ENCODE assay signal across 12 cellular contexts in the genomic region with DNA sequence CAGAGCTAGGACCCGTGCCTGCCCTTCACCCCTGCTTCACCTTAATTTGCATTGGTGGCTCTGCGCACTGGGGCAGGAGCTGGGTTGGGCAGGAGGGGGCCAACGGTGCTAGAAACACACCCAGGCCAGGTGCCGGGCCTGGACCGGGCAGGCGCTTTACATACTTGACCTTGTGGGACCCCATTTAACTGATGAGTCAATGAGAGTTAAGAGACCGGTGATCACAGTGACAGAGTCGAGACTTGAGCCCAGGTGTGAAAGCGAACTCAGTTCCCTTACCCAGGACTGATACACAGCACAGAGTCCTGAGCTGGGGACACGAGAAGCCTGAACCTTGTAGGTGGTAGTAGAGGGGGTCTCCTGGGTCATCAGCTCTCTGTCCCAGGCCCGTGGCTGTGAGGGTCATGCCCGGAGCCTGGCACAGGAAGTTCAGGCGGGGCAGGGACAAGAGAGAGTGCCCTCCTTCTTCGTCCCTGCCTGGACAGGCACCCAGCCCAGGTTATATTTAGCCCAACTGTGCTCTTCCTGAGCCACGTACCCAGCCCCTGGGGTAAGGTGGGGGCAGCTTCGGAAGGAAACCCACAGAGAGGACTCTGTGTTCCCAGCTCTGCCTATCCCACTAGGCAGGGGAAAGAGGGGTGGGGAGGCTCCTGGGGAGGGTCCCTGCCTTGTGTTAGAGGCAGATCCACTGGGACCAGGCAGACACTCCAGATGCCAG. TPM values are rescaled to one million over a fixed set of nuclear protein-coding genes. Genes with fewer than 3 reads are reported as not detected.
DNase-seq lines count a peak whose midpoint lies in the region; ATAC-seq and TF ChIP-seq lines count a peak whose summit lies in the region.
"Had no signal": no experiment of that assay in that cellular context is flagged by ENCODE, and none has a peak within 500 bp of the region (broad histone marks: within the 10 kb centered on the region; RNA-seq: fewer than 3 reads in every experiment).

No MANE protein-coding gene starts in this region.

- H3K27me3 ChIP-seq in H9 (ENCODE audit: insufficient read depth, low read length) (no peaks in the 10 kb centered on the region), esophagus muscularis mucosa (no peaks in the 10 kb centered on the region), prostate gland (replicated peaks; ENCODE audit: insufficient read depth) (no peaks in the 10 kb centered on the region)

- no CpG with 5 or more reads among the region's 16 CpGs for WGBS in H9 (ENCODE audit: extremely low coverage, insufficient read length, low lambda C conversion rate)
- 48% methylated on average over 13 of the region's 16 CpGs for WGBS in esophagus muscularis mucosa
- 39% methylated on average over 16 of the region's 16 CpGs for WGBS in prostate gland

- H4K91ac ChIP-seq in H9 (ENCODE audit: insufficient read length, low read depth, low read length) = no peak overlapping the region

- TF ChIP-seq POLR2A in esophagus muscularis mucosa (IDR thresholded peaks at IDR 0.05; ENCODE audit: low read depth) (no peak), prostate gland (IDR thresholded peaks at IDR 0.05) (peak; percentile 8)

- H2BK20ac ChIP-seq in H9 (ENCODE audit: low read depth, low read length, poor library complexity, severe bottlenecking) = no peak overlapping the region

- H3K4me3 ChIP-seq in esophagus muscularis mucosa = no peak overlapping the region
- no peak overlapping the region for H3K4me3 ChIP-seq in prostate gland
- H3K4me3 ChIP-seq: HAP-1, PC-9 had no signal

- no peak overlapping the region for H3T11ph ChIP-seq in H9 (ENCODE audit: low read length)

- no peaks in the 10 kb centered on the region for H3K9me3 ChIP-seq in H9 (ENCODE audit: control insufficient read depth, low read depth, low read length)
- no peaks in the 10 kb centered on the region for H3K9me3 ChIP-seq in esophagus muscularis mucosa
- H3K9me3 ChIP-seq in prostate gland = no peaks in the 10 kb centered on the region
- H3K9me3 ChIP-seq: HAP-1 had no signal

- no peak for TF ChIP-seq EP300 in esophagus muscularis mucosa (IDR thresholded peaks at IDR 0.05)

- H3K18ac ChIP-seq in H9 (ENCODE audit: insufficient read length, low read depth, low read length) = no peak overlapping the region

- H3K4me1 ChIP-seq in H9 (ENCODE audit: insufficient read depth, low read length) (peaks cover 3% of the 10 kb centered on the region; the same call in 1 of the 2 replicates), esophagus muscularis mucosa (peaks cover 35 to 42% (median 38%) of the 10 kb centered on the region in 4 donors), prostate gland (replicated peaks) (no peaks in the 10 kb centered on the region)
- H3K4me1 ChIP-seq: HAP-1 had no signal

- no peaks in the 10 kb centered on the region for H4K20me1 ChIP-seq in H9 (ENCODE audit: control insufficient read depth, insufficient read depth, insufficient read length)

- H3K36me3 ChIP-seq in esophagus muscularis mucosa (no peaks in the 10 kb centered on the region), prostate gland (no peaks in the 10 kb centered on the region)
- H3K36me3 ChIP-seq: HAP-1 had no signal

- H4K8ac ChIP-seq in H9 (replicated peaks; ENCODE audit: insufficient read length, low read depth, low read length) = no peak overlapping the region

- no peak overlapping the region for H3K9ac ChIP-seq in H9 (ENCODE audit: extremely low read depth, insufficient read length, low read length)

- H3K36me3 Mint-ChIP-seq in H9 (ENCODE audit: insufficient read depth in 1 of 3, low read depth in 3 of 3) = no peaks in the 10 kb centered on the region

- H2BK12ac ChIP-seq in H9 (ENCODE audit: insufficient read length, low read depth, low read length) = no peak overlapping the region

- ATAC-seq in HG03520 (IDR thresholded peaks at IDR 0.05; ENCODE audit: unreplicated experiment) = no peak

- H3K27ac ChIP-seq in H9 (ENCODE audit: insufficient read length, low read depth, low read length) = no peak overlapping the region
- H3K27ac ChIP-seq in esophagus muscularis mucosa (replicated peaks in 1 of 4) = peak overlapping the region; percentile 60 to 73 (median 68)
- peak overlapping the region; percentile 7 to 45 for H3K27ac ChIP-seq in prostate gland
- H3K27ac ChIP-seq: PC-9 had no signal

- no peak for DNase-seq in H9
- DNase-seq in esophagus muscularis mucosa (ENCODE audit: extremely low spot score) = no peak
- no peak for DNase-seq in prostate gland (ENCODE audit: low spot score)
- DNase-seq in NCI-H510A treated with DMSO at 0.1 percent for 48 hours (lab: John Stamatoyannopoulos, UW) = no peak
- DNase-seq in T1000 (lab: John Stamatoyannopoulos, UW) = no peak
- DNase-seq: activated CD4-positive, alpha-beta T cell treated with anti-CD3 and anti-CD28 coated beads, Interleukin-2, amount 10 ng/mL, durations not matched to agents 24 days and 14 days; NCI-H1417; PC-9; stimulated activated CD8-positive, alpha-beta memory T cell treated with anti-CD3 and anti-CD28 coated beads, Interleukin-4, amount 100 ng/mL, for 48 hours had no signal

- H2BK15ac ChIP-seq in H9 (ENCODE audit: low read depth, low read length) = peak overlapping the region; percentile 69; the same call in 1 of the 2 replicates

- H3K56ac ChIP-seq in H9 (ENCODE audit: insufficient read length, low read depth, low read length) = no peak overlapping the region

- H3K14ac ChIP-seq in H9 (ENCODE audit: insufficient read depth, low read length) = no peak overlapping the region; the same call in 1 of the 2 replicates

- no peaks in the 10 kb centered on the region for H3K23me2 ChIP-seq in H9 (ENCODE audit: insufficient read length, low read depth, low read length, poor library complexity, severe bottlenecking)

- peak overlapping the region; percentile 59 to 94 (median 93); a peak in 5 of 7 replicates for H3K27ac Mint-ChIP-seq in H9
- H3K27ac Mint-ChIP-seq: activated CD4-positive, alpha-beta T cell treated with anti-CD3 and anti-CD28 coated beads, Interleukin-2, amount 10 ng/mL, durations not matched to agents 24 days and 14 days had no signal

- H2BK5ac ChIP-seq in H9 (ENCODE audit: insufficient read length, low read length) = no peak overlapping the region

- H3K27me3 Mint-ChIP-seq in H9 (ENCODE audit: low read depth) = peaks cover 2% of the 10 kb centered on the region; the same call in 1 of the 2 replicates
- H3K27me3 Mint-ChIP-seq: activated CD4-positive, alpha-beta T cell treated with anti-CD3 and anti-CD28 coated beads, Interleukin-2, amount 10 ng/mL, durations not matched to agents 24 days and 14 days had no signal

- TF ChIP-seq CTCF in H9 (conservative IDR thresholded peaks at IDR 0.05) = no peak
- TF ChIP-seq CTCF in esophagus muscularis mucosa (IDR thresholded peaks at IDR 0.05) = no peak
- no peak for TF ChIP-seq CTCF in prostate gland (IDR thresholded peaks at IDR 0.05)

- H2AFZ ChIP-seq in H9 (ENCODE audit: low read length) = no peak overlapping the region
- H2AFZ ChIP-seq: PC-9 had no signal

- no peak overlapping the region for H2BK120ac ChIP-seq in H9 (ENCODE audit: low read depth, low read length, poor library complexity, severe bottlenecking)

- H2AK5ac ChIP-seq in H9 (ENCODE audit: insufficient read length, low read length) = no peak overlapping the region

- H3K9me3 Mint-ChIP-seq in H9 = no peaks in the 10 kb centered on the region
- H3K9me3 Mint-ChIP-seq: activated CD4-positive, alpha-beta T cell treated with anti-CD3 and anti-CD28 coated beads, Interleukin-2, amount 10 ng/mL, durations not matched to agents 24 days and 14 days had no signal

- no peak overlapping the region for H3K4me2 ChIP-seq in H9 (ENCODE audit: insufficient read depth, insufficient read length, low read length)
- H3K4me2 ChIP-seq: PC-9 had no signal

- no peak overlapping the region for H3K4me3 Mint-ChIP-seq in H9
- H3K4me3 Mint-ChIP-seq: activated CD4-positive, alpha-beta T cell treated with anti-CD3 and anti-CD28 coated beads, Interleukin-2, amount 10 ng/mL, durations not matched to agents 24 days and 14 days had no signal

- intact Hi-C loops in esophagus muscularis mucosa (cut with DNase I) = no loop called here
- intact Hi-C loops in prostate gland (cut with DNase I) = no loop called here

- no peaks in the 10 kb centered on the region for H3K79me1 ChIP-seq in H9 (ENCODE audit: insufficient read depth, low read depth, low read length, poor library complexity, severe bottlenecking)

- H3K4ac ChIP-seq in H9 (ENCODE audit: low read depth, low read length) = no peak overlapping the region

- H3K79me2 ChIP-seq in H9 (ENCODE audit: insufficient read depth, low read length) = no peaks in the 10 kb centered on the region

- H4K5ac ChIP-seq in H9 (ENCODE audit: insufficient read length, low read depth, low read length) = no peak overlapping the region

- H3K4me1 Mint-ChIP-seq in H9 = peaks cover 19 to 45% of the 10 kb centered on the region in 2 experiments

- no peak overlapping the region for H3K23ac ChIP-seq in H9 (ENCODE audit: insufficient read length, low read depth, low read length)

RNA-seq across cellular contexts. Expression of gene PRX, which starts 1.9 kb away (rescaled TPM):
- total RNA-seq in H9 (2021) = 3.8 and 4.0 TPM in 2 replicates
- 10 to 100 TPM in 2 of 4 donors, 1 to 10 TPM in 2; 5.8 to 12.4 (median 8.8) TPM for total RNA-seq in esophagus muscularis mucosa
- 10 to 100 TPM in 1 of 2 donors, 1 to 10 TPM in 1; 4.1 to 10.7 TPM for total RNA-seq in prostate gland

RNA-seq across cellular contexts. Expression of gene SERTAD1, which starts 14.5 kb away (rescaled TPM):
- total RNA-seq in H9 (2021) = 7.9 and 9.3 TPM in 2 replicates
- total RNA-seq in esophagus muscularis mucosa = 10 to 100 TPM; 13.7 to 73.1 (median 22.5) TPM
- 10 to 100 TPM; 15.9 to 19.5 TPM for total RNA-seq in prostate gland

RNA-seq across cellular contexts. Expression of gene HIPK4, which starts 21.3 kb away (rescaled TPM):
- total RNA-seq in H9 (2021) = 0.15 TPM in 1 of 2 replicates, not detected in the other
- under 1 TPM; under 0.01 to 0.63 (median 0.42) TPM for total RNA-seq in esophagus muscularis mucosa
- 1 to 10 TPM in 1 of 2 donors, under 1 TPM in 1; 0.14 to 2.6 TPM for total RNA-seq in prostate gland
- total RNA-seq: activated CD4-positive, alpha-beta T cell treated with anti-CD3 and anti-CD28 coated beads, Interleukin-2, amount 10 ng/mL, durations not matched to agents 24 days and 14 days; epithelial cell of proximal tubule had no signal

RNA-seq across cellular contexts. Expression of gene SERTAD3, which starts 32.9 kb away (rescaled TPM):
- 30.9 and 32.2 TPM in 2 replicates for total RNA-seq in H9 (2021)
- total RNA-seq in esophagus muscularis mucosa = 10 to 100 TPM; 18.3 to 47.2 (median 37.8) TPM
- total RNA-seq in prostate gland = 10 to 100 TPM; 22.7 to 37.3 TPM

RNA-seq across cellular contexts. Expression of gene BLVRB, which starts 54.3 kb away (rescaled TPM):
- 27.9 and 30.4 TPM in 2 replicates for total RNA-seq in H9 (2021)
- total RNA-seq in esophagus muscularis mucosa = 100 to 1,000 TPM; 159 to 223 (median 194) TPM
- 100 to 1,000 TPM; 101 to 261 TPM for total RNA-seq in prostate gland
